Comparison of ENCODE assay signal across 20 cellular contexts in the genomic region with DNA sequence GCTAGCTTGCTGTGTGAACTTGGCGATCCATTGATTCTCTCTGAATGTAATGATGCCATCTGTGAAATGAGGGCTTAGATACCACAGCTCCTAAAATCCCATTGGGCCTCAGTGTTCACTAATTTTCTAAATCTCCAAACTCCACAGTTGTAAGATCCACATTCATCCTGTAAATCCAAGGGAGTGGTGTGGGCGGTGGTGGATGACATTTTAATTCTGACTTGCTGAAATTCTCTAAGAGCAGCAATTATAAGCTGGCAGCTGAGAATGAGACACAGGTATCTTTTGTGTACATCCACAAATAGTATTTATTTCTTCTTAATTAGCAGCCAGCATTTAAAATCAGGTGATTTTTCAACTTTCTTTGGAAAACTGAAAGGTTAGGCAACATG. TPM values are rescaled to one million over a fixed set of nuclear protein-coding genes. Genes with fewer than 3 reads are reported as not detected.
DNase-seq lines count a peak whose midpoint lies in the region; ATAC-seq and TF ChIP-seq lines count a peak whose summit lies in the region.
"Had no signal": no experiment of that assay in that cellular context is flagged by ENCODE, and none has a peak within 500 bp of the region (broad histone marks: within the 10 kb centered on the region; RNA-seq: fewer than 3 reads in every experiment).

No MANE protein-coding gene starts in this region.

- no peak for TF ChIP-seq EP300 in gastroesophageal sphincter (IDR thresholded peaks at IDR 0.05)

- peaks cover 17% of the 10 kb centered on the region for H3K27me3 Mint-ChIP-seq in activated T-cell treated with anti-CD3 and anti-CD28 coated beads, Interleukin-2, amount 50 U/mL, for 4 hours (ENCODE audit: low read depth)
- H3K27me3 Mint-ChIP-seq in endothelial cell (ENCODE audit: unreplicated experiment) = peaks cover 2% of the 10 kb centered on the region

- no peaks in the 10 kb centered on the region for H3K36me3 Mint-ChIP-seq in activated T-cell treated with anti-CD3 and anti-CD28 coated beads, Interleukin-2, amount 50 U/mL, for 4 hours (ENCODE audit: insufficient read depth)
- no peaks in the 10 kb centered on the region for H3K36me3 Mint-ChIP-seq in endothelial cell (ENCODE audit: low read depth, unreplicated experiment)
- H3K36me3 Mint-ChIP-seq: CD14-positive monocyte; CD4-positive, CD25-positive, alpha-beta regulatory T cell; CD8-positive, alpha-beta memory T cell had no signal

- no peak overlapping the region for H3K4me3 ChIP-seq in gastroesophageal sphincter
- H3K4me3 ChIP-seq: A549, BLaER1 had no signal

- intact Hi-C loops in head of caudate nucleus (cut with DNase I) = no loop called here

- no peak for TF ChIP-seq POLR2A in gastroesophageal sphincter (IDR thresholded peaks at IDR 0.05)

- H3K9me3 Mint-ChIP-seq in activated T-cell treated with anti-CD3 and anti-CD28 coated beads, Interleukin-2, amount 50 U/mL, for 4 hours = no peaks in the 10 kb centered on the region
- H3K9me3 Mint-ChIP-seq in endothelial cell (ENCODE audit: unreplicated experiment) = no peaks in the 10 kb centered on the region
- H3K9me3 Mint-ChIP-seq: CD14-positive monocyte had no signal

- no peak overlapping the region for H3K4me3 Mint-ChIP-seq in activated T-cell treated with anti-CD3 and anti-CD28 coated beads, Interleukin-2, amount 50 U/mL, for 4 hours
- no peak overlapping the region for H3K4me3 Mint-ChIP-seq in endothelial cell (ENCODE audit: unreplicated experiment)
- H3K4me3 Mint-ChIP-seq: CD4-positive, alpha-beta memory T cell; CD4-positive, CD25-positive, alpha-beta regulatory T cell; CD8-positive, alpha-beta memory T cell had no signal

- H3K36me3 ChIP-seq in gastroesophageal sphincter = no peaks in the 10 kb centered on the region
- H3K36me3 ChIP-seq: BE2C, BLaER1 had no signal

- H3K9me3 ChIP-seq in gastroesophageal sphincter = no peaks in the 10 kb centered on the region
- H3K9me3 ChIP-seq: A549, BE2C, BLaER1 had no signal

- H3K4me1 Mint-ChIP-seq in activated T-cell treated with anti-CD3 and anti-CD28 coated beads, Interleukin-2, amount 50 U/mL, for 4 hours (ENCODE audit: low read depth) = no peaks in the 10 kb centered on the region
- H3K4me1 Mint-ChIP-seq in endothelial cell (ENCODE audit: unreplicated experiment) = no peaks in the 10 kb centered on the region
- H3K4me1 Mint-ChIP-seq: CD14-positive monocyte; CD4-positive, alpha-beta memory T cell; CD4-positive, CD25-positive, alpha-beta regulatory T cell; CD8-positive, alpha-beta memory T cell had no signal

- no peak overlapping the region for H3K27ac Mint-ChIP-seq in endothelial cell (ENCODE audit: unreplicated experiment)
- H3K27ac Mint-ChIP-seq: CD14-positive monocyte; CD4-positive, alpha-beta memory T cell; CD4-positive, CD25-positive, alpha-beta regulatory T cell; CD8-positive, alpha-beta memory T cell had no signal

- H3K4me1 ChIP-seq in gastroesophageal sphincter = peaks cover 0 to 11% (median 0%) of the 10 kb centered on the region in 3 donors
- H3K4me1 ChIP-seq: A549, BE2C, BLaER1 had no signal

- ATAC-seq in activated T-cell treated with anti-CD3 and anti-CD28 coated beads, Interleukin-2, amount 50 U/mL, for 4 hours = no peak
- no peak for ATAC-seq in gastroesophageal sphincter

- no peak for TF ChIP-seq CTCF in endothelial cell (IDR thresholded peaks at IDR 0.05; ENCODE audit: unreplicated experiment)
- no peak for TF ChIP-seq CTCF in gastroesophageal sphincter (IDR thresholded peaks at IDR 0.05)

- WGBS in gastroesophageal sphincter (ENCODE audit: low coverage in 1 of 2), 2 donors = 92 to 100% methylated on average over 1 to 2 of the region's 2 CpGs

- peaks cover 33% of the 10 kb centered on the region for H3K27me3 ChIP-seq in gastroesophageal sphincter
- H3K27me3 ChIP-seq: BE2C, BLaER1 had no signal

- DNase-seq in NCI-H82 (lab: John Stamatoyannopoulos, UW) (peak; percentile 54), NCI-H82 treated with DMSO at 0.1 percent for 48 hours (lab: John Stamatoyannopoulos, UW; ENCODE audit: unreplicated experiment) (no peak), NCI-H1694 (lab: John Stamatoyannopoulos, UW) (peak; percentile 19), head of caudate nucleus (peak in 27 of 42 donors; percentile 5 to 77 (median 43)), endothelial cell (ENCODE audit: low spot score) (no peak)
- no peak for DNase-seq in activated T-cell treated with anti-CD3 and anti-CD28 coated beads, Interleukin-2, amount 50 U/mL, for 4 hours
- DNase-seq: AML-193; BE2C; CD4-positive, alpha-beta memory T cell; CD4-positive, CD25-positive, alpha-beta regulatory T cell; CD8-positive, alpha-beta memory T cell; COR-L47; DMS79 treated with DMSO at 0.1 percent for 48 hours; GF-D8 had no signal

- H3K27ac ChIP-seq in gastroesophageal sphincter = no peak overlapping the region
- H3K27ac ChIP-seq: 22Rv1, A549, BLaER1 had no signal

RNA-seq across cellular contexts. Expression of a gene that starts 9.6 kb away (rescaled TPM):
- not detected for total RNA-seq in activated T-cell treated with anti-CD3 and anti-CD28 coated beads, Interleukin-2, amount 50 U/mL, for 4 hours
- total RNA-seq in endothelial cell (ENCODE audit: unreplicated experiment) (0.26 TPM), gastroesophageal sphincter (not detected)
- total RNA-seq: A172; CD4-positive, alpha-beta memory T cell; CD4-positive, CD25-positive, alpha-beta regulatory T cell; CD8-positive, alpha-beta memory T cell had no signal

Comparison
In these comparisons a context has a peak if more than half of its experiments do, and no peak if none do; other contexts are left out.
1. DNase-seq: peak in NCI-H82 (single experiment), NCI-H1694 (single experiment) and head of caudate nucleus (27 of 42); none in NCI-H82 treated with DMSO at 0.1 percent for 48 hours (single experiment), activated T-cell treated with anti-CD3 and anti-CD28 coated beads, Interleukin-2, amount 50 U/mL, for 4 hours (single experiment) and endothelial cell (single experiment).